ENCODE assay signal across 18 cellular contexts in the genomic region with DNA sequence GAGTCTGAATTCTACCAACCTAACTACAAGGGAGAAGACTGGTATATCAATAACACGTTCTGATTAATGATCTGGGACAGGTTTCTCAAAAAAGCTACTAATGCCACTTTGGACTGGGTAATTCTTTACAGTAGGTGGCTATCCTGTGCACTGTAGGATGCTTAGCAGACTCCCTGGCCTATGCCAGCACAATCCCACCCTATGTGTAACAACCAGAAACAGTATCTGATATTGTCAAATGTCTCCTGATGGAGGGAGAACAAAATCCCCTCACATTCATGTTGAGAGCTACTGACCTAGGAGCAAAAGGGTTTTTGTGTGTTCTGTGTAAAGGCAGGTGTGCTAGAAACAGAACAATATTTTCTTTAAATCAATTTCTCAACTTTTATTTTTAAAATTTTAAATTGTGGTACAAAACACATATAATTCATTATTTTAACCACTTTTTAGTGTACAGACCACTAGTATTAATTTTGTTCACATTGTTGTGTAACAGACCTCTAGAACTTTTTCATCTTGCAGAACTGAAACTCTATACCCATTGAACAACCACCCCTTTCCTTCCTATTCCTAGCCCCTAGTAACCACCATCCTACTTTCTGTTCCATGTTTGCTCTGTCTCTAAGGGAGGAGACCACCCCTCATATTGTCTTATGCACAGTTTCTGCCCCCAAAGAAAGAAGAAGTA. TPM values are rescaled to one million over a fixed set of nuclear protein-coding genes. Genes with fewer than 3 reads are reported as not detected.
A peak's percentile ranks its signal among the peaks of the same experiment; 100 is the strongest.
DNase-seq lines count a peak whose midpoint lies in the region; ATAC-seq and FAIRE-seq lines count a peak whose summit lies in the region.
"Had no signal": no experiment of that assay in that cellular context is flagged by ENCODE, and none has a peak within 500 bp of the region (broad histone marks: within the 10 kb centered on the region; RNA-seq: fewer than 3 reads in every experiment).

No MANE protein-coding gene starts in this region.

- no peak overlapping the region for H3K4me3 ChIP-seq in skeletal muscle tissue (ENCODE audit: low read length in 3 of 3)
- H3K4me3 ChIP-seq: skin epidermis had no signal

- peak; percentile 74 for DNase-seq in SKM-1 treated with dmso at 0.1 percent for 144 hours (lab: John Stamatoyannopoulos, UW; ENCODE audit: unreplicated experiment)
- no peak for DNase-seq in GM19238 (ENCODE audit: insufficient read length, low spot score)
- DNase-seq in GM03348 (ENCODE audit: low spot score): no peak
- no peak for DNase-seq in C1 segment of cervical spinal cord (lab: John Stamatoyannopoulos, UW)
- DNase-seq in urothelium cell line (ENCODE audit: low spot score): no peak
- DNase-seq: activated CD8-positive, alpha-beta memory T cell treated with anti-CD3 and anti-CD28 coated beads for 24 hours; CD8-positive, alpha-beta memory T cell; NCI-H1436 treated with DMSO at 0.1 percent for 48 hours; NK-92 treated with Interleukin-12 subunit alpha and Interleukin-12 subunit beta, amount 100 ng/mL, for 24 hours; T-helper 2 cell had no signal

- H3K4me1 ChIP-seq in skeletal muscle tissue (ENCODE audit: control insufficient read depth in 3 of 3, insufficient read depth in 3 of 3, low read length in 3 of 3): no peaks in the 10 kb centered on the region

- H3K9me3 ChIP-seq in skeletal muscle tissue (ENCODE audit: control insufficient read depth in 3 of 3, low read length in 3 of 3): no peaks in the 10 kb centered on the region

- H3K36me3 ChIP-seq in skeletal muscle tissue (ENCODE audit: control insufficient read depth in 3 of 3, insufficient read depth in 3 of 3, low read length in 3 of 3): no peaks in the 10 kb centered on the region

- no peak overlapping the region for H3K9ac ChIP-seq in skeletal muscle tissue (ENCODE audit: low read depth in 1 of 3, low read length in 3 of 3)

- no peaks in the 10 kb centered on the region for H3K27me3 ChIP-seq in skeletal muscle tissue (ENCODE audit: control insufficient read depth in 3 of 3, insufficient read depth in 3 of 3, low read length in 3 of 3)

- peak overlapping the region; percentile 65 for H3K27ac ChIP-seq in skeletal muscle tissue (ENCODE audit: low read depth, low read length)

- FAIRE-seq in urothelium cell line (lab: Jason Lieb, UNC): no peak
- FAIRE-seq: islet of Langerhans had no signal

- ATAC-seq in GM18861 (IDR thresholded peaks at IDR 0.05; ENCODE audit: unreplicated experiment): peak; percentile 51
- peak; percentile 81 for ATAC-seq in HG03103 (IDR thresholded peaks at IDR 0.05; ENCODE audit: low read depth, unreplicated experiment)
- ATAC-seq: activated naive CD4-positive, alpha-beta T cell treated with anti-CD3 and anti-CD28 coated beads, Interleukin-2, amount 50 U/mL, for 72 hours; natural killer cell treated with Interleukin-12 subunit alpha and Interleukin-12 subunit beta and Interleukin-15 and Interleukin-18, amount 100 ng/mL, for 72 hours had no signal

RNA-seq across cellular contexts. Expression of gene MS4A6A, which starts 2.1 kb away (rescaled TPM):
- 33.4 TPM for total RNA-seq in skeletal muscle tissue
- total RNA-seq: activated naive CD4-positive, alpha-beta T cell treated with anti-CD3 and anti-CD28 coated beads, Interleukin-2, amount 50 U/mL, for 72 hours; natural killer cell treated with Interleukin-12 subunit alpha and Interleukin-12 subunit beta and Interleukin-15 and Interleukin-18, amount 100 ng/mL, for 72 hours had no signal

RNA-seq across cellular contexts. Expression of gene MS4A4E, which starts 58.0 kb away (rescaled TPM):
- total RNA-seq in skeletal muscle tissue: not detected
- total RNA-seq: activated naive CD4-positive, alpha-beta T cell treated with anti-CD3 and anti-CD28 coated beads, Interleukin-2, amount 50 U/mL, for 72 hours; CD8-positive, alpha-beta memory T cell; cerebellum had no signal
